In genomic region chr14:38011156-38011555, GRCh38 we compare ENCODE assay signal across 8 cellular contexts.
DNase-seq lines count a peak whose midpoint lies in the region; ATAC-seq and TF ChIP-seq lines count a peak whose summit lies in the region.
"Not testable (repeated sequence)": the region's sequence is repeated elsewhere in the genome, so short reads cannot be mapped to it uniquely, and the experiment has no call there.

No MANE protein-coding gene starts in this region.

- in situ Hi-C loops in astrocyte of the spinal cord (cut with HindIII; ENCODE audit: low sequenced_read_pairs) = not testable (repeated sequence)

- peak; percentile 8 for ATAC-seq in esophagus mucosa

- H3K4me3 ChIP-seq in AG04449 (ENCODE audit: low read depth, low read length); HFF-Myc (replicated peaks; ENCODE audit: low read depth, low read length); astrocyte of the spinal cord (ENCODE audit: low read depth, low read length): not testable (repeated sequence)

- CTCF ChIA-PET in AG04449 (lab: Yijun Ruan, JAX) = not testable (repeated sequence)

- POLR2A ChIA-PET in AG04449 (lab: Yijun Ruan, JAX) = not testable (repeated sequence)

- not testable (repeated sequence) for TF ChIP-seq CTCF in AG04449 (IDR thresholded peaks at IDR 0.05; ENCODE audit: insufficient read depth, low read length, missing control alignments); HFF-Myc (IDR thresholded peaks at IDR 0.05; ENCODE audit: low read depth, low read length, missing control alignments); astrocyte of the spinal cord (IDR thresholded peaks at IDR 0.05; ENCODE audit: low read depth, low read length)

- DNase-seq in AG04449 (ENCODE audit: low read depth, low spot score) (peak; percentile 5), EL (peak; percentile 47), HFF-Myc (ENCODE audit: extremely low read depth, low read depth) (peak; percentile 30), MV-4-11 (lab: John Stamatoyannopoulos, UW) (peak; percentile 1), astrocyte of the spinal cord (ENCODE audit: low read depth, low spot score) (peak; percentile 35), glomerular visceral epithelial cell (ENCODE audit: extremely low spot score) (peak; percentile 28), renal cortical epithelial cell (ENCODE audit: low read depth) (peak; percentile 83)

Comparison
In these comparisons a context has a peak if more than half of its experiments do, and no peak if none do; other contexts are left out.
1. DNase-seq: peak in every context shown above with its lines; median percentile 83 in renal cortical epithelial cell; 47 in EL; 35 in astrocyte of the spinal cord; 30 in HFF-Myc; 28 in glomerular visceral epithelial cell; 5 in AG04449; 1 in MV-4-11.